1 cellular context compared by ENCODE assay signal in genomic region chr6:137846274-137846673, GRCh38.
A peak's percentile ranks its signal among the peaks of the same experiment; 100 is the strongest.
TF ChIP-seq lines count a peak whose summit lies in the region.

No MANE protein-coding gene starts in this region.

TF ChIP-seq in HepG2, 621 proteins besides CTCF, POLR2A, EP300 and RAD21 (continued from another document and continues in another):
- TF ChIP-seq, protein P1, sequence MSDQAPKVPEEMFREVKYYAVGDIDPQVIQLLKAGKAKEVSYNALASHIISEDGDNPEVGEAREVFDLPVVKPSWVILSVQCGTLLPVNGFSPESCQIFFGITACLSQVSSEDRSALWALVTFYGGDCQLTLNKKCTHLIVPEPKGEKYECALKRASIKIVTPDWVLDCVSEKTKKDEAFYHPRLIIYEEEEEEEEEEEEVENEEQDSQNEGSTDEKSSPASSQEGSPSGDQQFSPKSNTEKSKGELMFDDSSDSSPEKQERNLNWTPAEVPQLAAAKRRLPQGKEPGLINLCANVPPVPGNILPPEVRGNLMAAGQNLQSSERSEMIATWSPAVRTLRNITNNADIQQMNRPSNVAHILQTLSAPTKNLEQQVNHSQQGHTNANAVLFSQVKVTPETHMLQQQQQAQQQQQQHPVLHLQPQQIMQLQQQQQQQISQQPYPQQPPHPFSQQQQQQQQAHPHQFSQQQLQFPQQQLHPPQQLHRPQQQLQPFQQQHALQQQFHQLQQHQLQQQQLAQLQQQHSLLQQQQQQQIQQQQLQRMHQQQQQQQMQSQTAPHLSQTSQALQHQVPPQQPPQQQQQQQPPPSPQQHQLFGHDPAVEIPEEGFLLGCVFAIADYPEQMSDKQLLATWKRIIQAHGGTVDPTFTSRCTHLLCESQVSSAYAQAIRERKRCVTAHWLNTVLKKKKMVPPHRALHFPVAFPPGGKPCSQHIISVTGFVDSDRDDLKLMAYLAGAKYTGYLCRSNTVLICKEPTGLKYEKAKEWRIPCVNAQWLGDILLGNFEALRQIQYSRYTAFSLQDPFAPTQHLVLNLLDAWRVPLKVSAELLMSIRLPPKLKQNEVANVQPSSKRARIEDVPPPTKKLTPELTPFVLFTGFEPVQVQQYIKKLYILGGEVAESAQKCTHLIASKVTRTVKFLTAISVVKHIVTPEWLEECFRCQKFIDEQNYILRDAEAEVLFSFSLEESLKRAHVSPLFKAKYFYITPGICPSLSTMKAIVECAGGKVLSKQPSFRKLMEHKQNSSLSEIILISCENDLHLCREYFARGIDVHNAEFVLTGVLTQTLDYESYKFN (CRISPR knock-in tag; conservative IDR thresholded peaks at IDR 0.05): peak; percentile 57
- TF ChIP-seq ATAD3A (CRISPR knock-in tag; IDR thresholded peaks at IDR 0.05): no peak
- no peak for TF ChIP-seq ZFP37 (CRISPR knock-in tag; IDR thresholded peaks at IDR 0.05; ENCODE audit: borderline replicate concordance)
- no peak for TF ChIP-seq ZNF781 (CRISPR knock-in tag; IDR thresholded peaks at IDR 0.05; ENCODE audit: borderline replicate concordance, not compliant biosample characterization)
- no peak for TF ChIP-seq CEBPG (CRISPR knock-in tag; IDR thresholded peaks at IDR 0.05)
- TF ChIP-seq ATF7-NPFF (CRISPR knock-in tag; IDR thresholded peaks at IDR 0.05; ENCODE audit: low read depth): no peak
- TF ChIP-seq IRX3 (CRISPR knock-in tag; IDR thresholded peaks at IDR 0.05; ENCODE audit: borderline replicate concordance, low read depth): no peak
- TF ChIP-seq KDM3A (CRISPR knock-in tag; IDR thresholded peaks at IDR 0.05; ENCODE audit: low read depth): no peak
- no peak for TF ChIP-seq SUZ12 (IDR thresholded peaks at IDR 0.05; ENCODE audit: low read depth, low read length)
- TF ChIP-seq, protein P2, sequence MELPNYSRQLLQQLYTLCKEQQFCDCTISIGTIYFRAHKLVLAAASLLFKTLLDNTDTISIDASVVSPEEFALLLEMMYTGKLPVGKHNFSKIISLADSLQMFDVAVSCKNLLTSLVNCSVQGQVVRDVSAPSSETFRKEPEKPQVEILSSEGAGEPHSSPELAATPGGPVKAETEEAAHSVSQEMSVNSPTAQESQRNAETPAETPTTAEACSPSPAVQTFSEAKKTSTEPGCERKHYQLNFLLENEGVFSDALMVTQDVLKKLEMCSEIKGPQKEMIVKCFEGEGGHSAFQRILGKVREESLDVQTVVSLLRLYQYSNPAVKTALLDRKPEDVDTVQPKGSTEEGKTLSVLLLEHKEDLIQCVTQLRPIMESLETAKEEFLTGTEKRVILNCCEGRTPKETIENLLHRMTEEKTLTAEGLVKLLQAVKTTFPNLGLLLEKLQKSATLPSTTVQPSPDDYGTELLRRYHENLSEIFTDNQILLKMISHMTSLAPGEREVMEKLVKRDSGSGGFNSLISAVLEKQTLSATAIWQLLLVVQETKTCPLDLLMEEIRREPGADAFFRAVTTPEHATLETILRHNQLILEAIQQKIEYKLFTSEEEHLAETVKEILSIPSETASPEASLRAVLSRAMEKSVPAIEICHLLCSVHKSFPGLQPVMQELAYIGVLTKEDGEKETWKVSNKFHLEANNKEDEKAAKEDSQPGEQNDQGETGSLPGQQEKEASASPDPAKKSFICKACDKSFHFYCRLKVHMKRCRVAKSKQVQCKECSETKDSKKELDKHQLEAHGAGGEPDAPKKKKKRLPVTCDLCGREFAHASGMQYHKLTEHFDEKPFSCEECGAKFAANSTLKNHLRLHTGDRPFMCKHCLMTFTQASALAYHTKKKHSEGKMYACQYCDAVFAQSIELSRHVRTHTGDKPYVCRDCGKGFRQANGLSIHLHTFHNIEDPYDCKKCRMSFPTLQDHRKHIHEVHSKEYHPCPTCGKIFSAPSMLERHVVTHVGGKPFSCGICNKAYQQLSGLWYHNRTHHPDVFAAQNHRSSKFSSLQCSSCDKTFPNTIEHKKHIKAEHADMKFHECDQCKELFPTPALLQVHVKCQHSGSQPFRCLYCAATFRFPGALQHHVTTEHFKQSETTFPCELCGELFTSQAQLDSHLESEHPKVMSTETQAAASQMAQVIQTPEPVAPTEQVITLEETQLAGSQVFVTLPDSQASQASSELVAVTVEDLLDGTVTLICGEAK (IDR thresholded peaks at IDR 0.05): no peak
- TF ChIP-seq, protein P2 (CRISPR knock-in tag; IDR thresholded peaks at IDR 0.05): no peak
- TF ChIP-seq FOXO1 (CRISPR knock-in tag; IDR thresholded peaks at IDR 0.05): peak; percentile 27; the same call in 1 of the 2 replicates
- TF ChIP-seq MYNN (CRISPR knock-in tag; IDR thresholded peaks at IDR 0.05; ENCODE audit: low read depth): no peak
- TF ChIP-seq DMAP1 (CRISPR knock-in tag; IDR thresholded peaks at IDR 0.05): no peak
- TF ChIP-seq, protein P3, sequence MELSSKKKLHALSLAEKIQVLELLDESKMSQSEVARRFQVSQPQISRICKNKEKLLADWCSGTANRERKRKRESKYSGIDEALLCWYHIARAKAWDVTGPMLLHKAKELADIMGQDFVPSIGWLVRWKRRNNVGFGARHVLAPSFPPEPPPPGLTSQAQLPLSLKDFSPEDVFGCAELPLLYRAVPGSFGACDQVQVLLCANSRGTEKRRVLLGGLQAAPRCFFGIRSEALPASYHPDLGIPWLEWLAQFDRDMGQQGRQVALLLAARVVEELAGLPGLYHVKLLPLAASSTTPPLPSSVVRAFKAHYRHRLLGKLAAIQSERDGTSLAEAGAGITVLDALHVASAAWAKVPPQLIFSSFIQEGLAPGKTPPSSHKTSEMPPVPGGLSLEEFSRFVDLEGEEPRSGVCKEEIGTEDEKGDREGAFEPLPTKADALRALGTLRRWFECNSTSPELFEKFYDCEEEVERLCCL (CRISPR knock-in tag; IDR thresholded peaks at IDR 0.05; ENCODE audit: borderline replicate concordance): no peak
- TF ChIP-seq, protein P4, sequence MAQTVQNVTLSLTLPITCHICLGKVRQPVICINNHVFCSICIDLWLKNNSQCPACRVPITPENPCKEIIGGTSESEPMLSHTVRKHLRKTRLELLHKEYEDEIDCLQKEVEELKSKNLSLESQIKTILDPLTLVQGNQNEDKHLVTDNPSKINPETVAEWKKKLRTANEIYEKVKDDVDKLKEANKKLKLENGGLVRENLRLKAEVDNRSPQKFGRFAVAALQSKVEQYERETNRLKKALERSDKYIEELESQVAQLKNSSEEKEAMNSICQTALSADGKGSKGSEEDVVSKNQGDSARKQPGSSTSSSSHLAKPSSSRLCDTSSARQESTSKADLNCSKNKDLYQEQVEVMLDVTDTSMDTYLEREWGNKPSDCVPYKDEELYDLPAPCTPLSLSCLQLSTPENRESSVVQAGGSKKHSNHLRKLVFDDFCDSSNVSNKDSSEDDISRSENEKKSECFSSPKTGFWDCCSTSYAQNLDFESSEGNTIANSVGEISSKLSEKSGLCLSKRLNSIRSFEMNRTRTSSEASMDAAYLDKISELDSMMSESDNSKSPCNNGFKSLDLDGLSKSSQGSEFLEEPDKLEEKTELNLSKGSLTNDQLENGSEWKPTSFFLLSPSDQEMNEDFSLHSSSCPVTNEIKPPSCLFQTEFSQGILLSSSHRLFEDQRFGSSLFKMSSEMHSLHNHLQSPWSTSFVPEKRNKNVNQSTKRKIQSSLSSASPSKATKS (CRISPR knock-in tag; IDR thresholded peaks at IDR 0.05): no peak
- TF ChIP-seq, protein P5, sequence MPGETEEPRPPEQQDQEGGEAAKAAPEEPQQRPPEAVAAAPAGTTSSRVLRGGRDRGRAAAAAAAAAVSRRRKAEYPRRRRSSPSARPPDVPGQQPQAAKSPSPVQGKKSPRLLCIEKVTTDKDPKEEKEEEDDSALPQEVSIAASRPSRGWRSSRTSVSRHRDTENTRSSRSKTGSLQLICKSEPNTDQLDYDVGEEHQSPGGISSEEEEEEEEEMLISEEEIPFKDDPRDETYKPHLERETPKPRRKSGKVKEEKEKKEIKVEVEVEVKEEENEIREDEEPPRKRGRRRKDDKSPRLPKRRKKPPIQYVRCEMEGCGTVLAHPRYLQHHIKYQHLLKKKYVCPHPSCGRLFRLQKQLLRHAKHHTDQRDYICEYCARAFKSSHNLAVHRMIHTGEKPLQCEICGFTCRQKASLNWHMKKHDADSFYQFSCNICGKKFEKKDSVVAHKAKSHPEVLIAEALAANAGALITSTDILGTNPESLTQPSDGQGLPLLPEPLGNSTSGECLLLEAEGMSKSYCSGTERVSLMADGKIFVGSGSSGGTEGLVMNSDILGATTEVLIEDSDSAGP (CRISPR knock-in tag; IDR thresholded peaks at IDR 0.05; ENCODE audit: borderline replicate concordance): no peak
- no peak for TF ChIP-seq TBP (CRISPR knock-in tag; IDR thresholded peaks at IDR 0.05)
- TF ChIP-seq KLF6 (CRISPR knock-in tag; IDR thresholded peaks at IDR 0.05): no peak
- TF ChIP-seq FOXJ3 (CRISPR knock-in tag; IDR thresholded peaks at IDR 0.05; ENCODE audit: borderline replicate concordance): no peak
- TF ChIP-seq PPARG (CRISPR knock-in tag; conservative IDR thresholded peaks at IDR 0.05): peak; percentile 42; the same call in 1 of the 2 replicates
- TF ChIP-seq ZNF569 (CRISPR knock-in tag; IDR thresholded peaks at IDR 0.05; ENCODE audit: borderline replicate concordance): no peak
- no peak; the same call in 1 of the 2 replicates for TF ChIP-seq RXRA (CRISPR knock-in tag; IDR thresholded peaks at IDR 0.05)
- TF ChIP-seq FOXA3 (CRISPR knock-in tag; IDR thresholded peaks at IDR 0.05): peak; percentile 34; the same call in 1 of the 2 replicates
- peak; percentile 72 for TF ChIP-seq ESRRA (CRISPR knock-in tag; IDR thresholded peaks at IDR 0.05; ENCODE audit: low read depth)
- TF ChIP-seq, protein P6, sequence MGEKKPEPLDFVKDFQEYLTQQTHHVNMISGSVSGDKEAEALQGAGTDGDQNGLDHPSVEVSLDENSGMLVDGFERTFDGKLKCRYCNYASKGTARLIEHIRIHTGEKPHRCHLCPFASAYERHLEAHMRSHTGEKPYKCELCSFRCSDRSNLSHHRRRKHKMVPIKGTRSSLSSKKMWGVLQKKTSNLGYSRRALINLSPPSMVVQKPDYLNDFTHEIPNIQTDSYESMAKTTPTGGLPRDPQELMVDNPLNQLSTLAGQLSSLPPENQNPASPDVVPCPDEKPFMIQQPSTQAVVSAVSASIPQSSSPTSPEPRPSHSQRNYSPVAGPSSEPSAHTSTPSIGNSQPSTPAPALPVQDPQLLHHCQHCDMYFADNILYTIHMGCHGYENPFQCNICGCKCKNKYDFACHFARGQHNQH (CRISPR knock-in tag; IDR thresholded peaks at IDR 0.05): 0 out of 2 replicates have a peak, but pooled peaks have one; percentile 29
- TF ChIP-seq ZNF256 (CRISPR knock-in tag; conservative IDR thresholded peaks at IDR 0.05): no peak
- no peak for TF ChIP-seq LRRFIP1 (CRISPR knock-in tag; conservative IDR thresholded peaks at IDR 0.05)
- no peak for TF ChIP-seq CREBL2 (CRISPR knock-in tag; IDR thresholded peaks at IDR 0.05; ENCODE audit: borderline replicate concordance)
- no peak for TF ChIP-seq HOXA5 (CRISPR knock-in tag; IDR thresholded peaks at IDR 0.05)
- TF ChIP-seq PHF5A (CRISPR knock-in tag; IDR thresholded peaks at IDR 0.05; ENCODE audit: low read depth, unreplicated experiment): no peak
- no peak for TF ChIP-seq UBTF (CRISPR knock-in tag; IDR thresholded peaks at IDR 0.05)
- no peak for TF ChIP-seq PLRG1 (conservative IDR thresholded peaks at IDR 0.05)
